In the genomic region with DNA sequence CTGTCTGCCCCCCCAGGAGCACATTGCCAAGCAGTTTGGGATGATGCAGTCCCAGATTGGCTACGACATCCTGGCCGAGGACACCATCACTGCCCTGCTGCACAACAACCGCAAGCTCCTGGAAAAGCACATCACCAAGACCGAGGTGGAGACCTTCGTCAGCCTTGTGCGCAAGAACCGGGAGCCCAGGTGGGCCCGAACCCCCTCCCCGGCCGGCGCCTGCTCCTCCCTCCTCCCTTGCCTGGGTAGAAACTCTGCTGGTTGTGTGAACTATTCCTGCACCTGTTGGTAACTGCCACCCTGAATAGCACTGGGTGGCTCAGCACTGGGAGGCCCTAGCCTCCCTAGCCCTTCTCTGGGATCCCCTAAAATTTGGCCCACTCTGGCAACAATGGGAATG, we compare ENCODE assay signal across 22 cellular contexts.
"Had no signal": no experiment of that assay in that cellular context is flagged by ENCODE, and none has a peak within 500 bp of the region (broad histone marks: within the 10 kb centered on the region; RNA-seq: fewer than 3 reads in every experiment).

No MANE protein-coding gene starts in this region.

- H3K36me3 ChIP-seq: right lobe of liver had no signal

- H3K4me1 ChIP-seq: foreskin keratinocyte, pancreas, right lobe of liver, testis, upper lobe of right lung had no signal

- ATAC-seq: foreskin keratinocyte; left colon; left ventricle myocardium superior; mucosa of descending colon; natural killer cell; pancreas; right lobe of liver; stimulated activated effector memory CD8-positive, alpha-beta T cell treated with anti-CD3 and anti-CD28 coated beads, Interleukin-12 subunit alpha, Interleukin-12 subunit beta, amount 100 ng/mL, for 72 hours had no signal

- H3K27ac ChIP-seq: foreskin keratinocyte, pancreas, right lobe of liver, testis, vagina had no signal

- H3K27me3 ChIP-seq: foreskin keratinocyte, pancreas, right lobe of liver, testis, tibial nerve, upper lobe of right lung, vagina had no signal

- H3K4me1 Mint-ChIP-seq: natural killer cell, neural crest cell had no signal

- H3K36me3 Mint-ChIP-seq: natural killer cell had no signal

- H3K9me3 Mint-ChIP-seq: natural killer cell; neural crest cell; stimulated activated effector memory CD8-positive, alpha-beta T cell treated with anti-CD3 and anti-CD28 coated beads, Interleukin-12 subunit alpha, Interleukin-12 subunit beta, amount 100 ng/mL, for 72 hours; stimulated activated naive CD8-positive, alpha-beta T cell treated with anti-CD3 and anti-CD28 coated beads, Interleukin-15, Interleukin-2, amounts not matched to agents 100 ng/mL and 50 ng/mL, for 24 hours had no signal

- DNase-seq: effector memory CD4-positive, alpha-beta T cell; erythroblast; foreskin keratinocyte; kidney; left colon; left ventricle myocardium superior; mucosa of descending colon; natural killer cell; nucleus accumbens; right lobe of liver; stimulated activated CD4-positive, alpha-beta T cell treated with anti-CD3 and anti-CD28 coated beads, Interleukin-4, amount 100 ng/mL, for 1 hour; stimulated activated CD8-positive, alpha-beta memory T cell treated with anti-CD3 and anti-CD28 coated beads, Interleukin-4, amount 100 ng/mL, for 48 hours; testis; upper lobe of right lung had no signal

- H3K4me3 ChIP-seq: lung, mucosa of descending colon, pancreas, right lobe of liver, testis, tibial nerve, upper lobe of right lung, vagina had no signal

- H3K27me3 Mint-ChIP-seq: progenitor cell of endocrine pancreas; stimulated activated naive CD8-positive, alpha-beta T cell treated with anti-CD3 and anti-CD28 coated beads, Interleukin-15, Interleukin-2, amounts not matched to agents 100 ng/mL and 50 ng/mL, for 24 hours had no signal

- H3K4me3 Mint-ChIP-seq: natural killer cell; neural crest cell; stimulated activated effector memory CD8-positive, alpha-beta T cell treated with anti-CD3 and anti-CD28 coated beads, Interleukin-12 subunit alpha, Interleukin-12 subunit beta, amount 100 ng/mL, for 72 hours; stimulated activated naive CD8-positive, alpha-beta T cell treated with anti-CD3 and anti-CD28 coated beads, Interleukin-15, Interleukin-2, amounts not matched to agents 100 ng/mL and 50 ng/mL, for 24 hours had no signal

- H3K9me3 ChIP-seq: mucosa of descending colon, pancreas, right lobe of liver, testis, tibial nerve, upper lobe of right lung, vagina had no signal

- H3K27ac Mint-ChIP-seq: natural killer cell; stimulated activated naive CD8-positive, alpha-beta T cell treated with anti-CD3 and anti-CD28 coated beads, Interleukin-15, Interleukin-2, amounts not matched to agents 100 ng/mL and 50 ng/mL, for 24 hours had no signal
